ENCODE assay signal across 1 cellular context in the genomic region with DNA sequence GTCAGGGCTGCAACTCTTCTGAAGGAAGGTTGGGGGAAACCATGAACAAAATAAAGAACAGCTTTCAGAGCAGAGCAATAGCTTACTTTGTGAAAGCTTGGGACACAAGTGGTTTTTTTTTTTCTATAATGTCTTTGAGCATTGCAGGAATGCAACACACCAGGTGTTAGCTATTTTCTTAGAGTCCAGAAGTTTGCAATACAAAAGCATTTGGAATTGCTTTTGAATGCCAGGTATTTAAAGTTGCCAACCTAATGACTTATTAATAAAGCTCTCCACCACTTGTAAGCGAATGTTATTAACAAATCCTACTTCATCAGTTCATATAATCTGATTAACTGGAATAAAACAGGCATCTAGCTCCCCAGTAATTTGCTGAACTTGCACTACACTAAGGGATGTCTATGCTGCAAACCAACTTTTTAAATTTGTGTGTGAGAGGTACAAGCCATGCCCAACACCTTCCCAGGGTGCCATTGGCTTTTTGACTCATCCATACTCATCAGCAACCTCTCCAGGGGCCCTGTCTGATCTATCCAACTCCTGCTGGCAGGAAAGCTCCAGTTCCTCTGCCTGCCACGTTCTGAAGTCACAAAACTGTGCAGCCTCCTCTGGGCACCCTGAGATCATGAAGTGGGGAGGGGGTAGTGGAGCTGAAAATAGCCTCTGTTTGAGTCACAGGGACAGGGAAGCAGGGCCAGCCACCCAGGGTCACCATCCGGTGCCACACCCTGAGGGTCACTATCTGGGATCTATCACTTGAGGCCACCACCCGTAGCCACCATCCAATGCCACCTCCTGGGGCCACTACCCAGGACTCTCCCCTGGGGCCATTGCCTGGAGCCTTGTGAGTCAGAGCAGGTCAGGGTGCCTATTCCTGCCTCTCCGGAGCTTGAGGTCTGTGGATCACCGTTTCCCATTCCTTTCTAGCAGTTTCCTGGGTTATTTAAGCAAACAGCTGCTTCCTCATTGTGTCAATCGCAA.
TF ChIP-seq lines count a peak whose summit lies in the region.

No MANE protein-coding gene starts in this region.

TF ChIP-seq in endothelial cell of umbilical vein, 7 proteins besides CTCF, POLR2A, EP300 and RAD21:
- no peak for TF ChIP-seq EZH2 (IDR thresholded peaks at IDR 0.05; ENCODE audit: borderline replicate concordance, low read depth, low read length, severe bottlenecking)
- TF ChIP-seq FOS (IDR thresholded peaks at IDR 0.05; ENCODE audit: borderline replicate concordance, insufficient read depth, low read length) = no peak
- TF ChIP-seq GATA2 (IDR thresholded peaks at IDR 0.05; ENCODE audit: insufficient read depth, insufficient read length, low read depth, low read length) = no peak
- TF ChIP-seq MYC (IDR thresholded peaks at IDR 0.05; ENCODE audit: low read depth, low read length) = no peak
- TF ChIP-seq POLR2AphosphoS5 (IDR thresholded peaks at IDR 0.05; ENCODE audit: insufficient read depth, low read depth, low read length) = no peak
- no peak for TF ChIP-seq MAX (IDR thresholded peaks at IDR 0.05; ENCODE audit: insufficient read depth, insufficient read length)
- no peak for TF ChIP-seq JUN (IDR thresholded peaks at IDR 0.05; ENCODE audit: borderline replicate concordance, insufficient read depth, insufficient read length, low read depth)
TF ChIP-seq in endothelial cell of umbilical vein: peak in this region for 0.
